In the genomic region with DNA sequence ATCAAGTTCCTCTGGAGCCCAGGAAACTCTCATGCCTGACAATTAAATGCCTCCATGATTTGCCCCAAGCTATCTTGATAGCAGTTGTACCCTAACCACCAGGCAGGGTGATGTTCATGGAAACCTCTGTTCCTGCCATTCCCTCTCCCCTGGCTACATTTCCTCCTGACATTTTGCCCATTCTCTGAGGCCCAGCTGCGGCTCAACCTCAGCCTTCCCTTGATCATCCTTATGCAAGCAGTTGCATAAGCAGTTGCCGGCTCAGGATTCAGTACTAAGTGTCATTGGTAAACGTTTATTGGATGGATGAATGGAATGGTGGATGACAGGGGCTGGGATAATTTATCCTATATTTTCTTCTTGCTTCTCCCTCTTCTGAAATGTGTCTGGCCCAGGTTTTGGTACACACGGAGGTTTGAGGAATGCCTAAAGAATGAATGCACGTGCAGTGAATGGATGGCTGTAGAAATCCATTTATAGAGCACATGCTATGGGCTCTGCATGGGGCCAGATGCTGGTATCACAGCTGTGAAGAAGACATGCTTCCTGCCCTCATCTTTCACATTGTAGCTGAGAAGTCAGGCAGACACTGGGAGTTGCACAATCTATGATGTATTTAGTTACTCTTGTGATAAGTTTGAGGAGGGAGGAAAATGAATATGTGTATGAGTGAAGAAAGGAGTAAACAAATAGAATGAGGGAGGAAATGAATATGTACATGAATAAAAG, we compare ENCODE assay signal across 11 cellular contexts.
"Had no signal": no experiment of that assay in that cellular context is flagged by ENCODE, and none has a peak within 500 bp of the region (broad histone marks: within the 10 kb centered on the region; RNA-seq: fewer than 3 reads in every experiment).

No MANE protein-coding gene starts in this region.

- H3K9me3 ChIP-seq: ascending aorta, prostate gland had no signal

- H3K27me3 ChIP-seq: ascending aorta had no signal

- H3K36me3 ChIP-seq: ascending aorta, prostate gland had no signal

- ATAC-seq: esophagus mucosa; natural killer cell treated with Interleukin-12 subunit alpha and Interleukin-12 subunit beta and Interleukin-15 and Interleukin-18, amount 100 ng/mL, for 72 hours; right cardiac atrium; stimulated activated naive CD8-positive, alpha-beta T cell treated with anti-CD3 and anti-CD28 coated beads, Interleukin-15, amount 100 ng/mL, for 72 hours had no signal

- H3K27ac ChIP-seq: ascending aorta, prostate gland had no signal

- H3K4me3 ChIP-seq: ascending aorta, prostate gland had no signal

- H3K4me1 ChIP-seq: prostate gland had no signal

- DNase-seq: activated CD4-positive, alpha-beta T cell treated with anti-CD3 and anti-CD28 coated beads, Interleukin-2, amount 50 U/mL, for 1 hour; activated naive CD8-positive, alpha-beta T cell treated with anti-CD3 and anti-CD28 coated beads for 36 hours; foreskin melanocyte; mesendoderm; occipital lobe; right cardiac atrium; stimulated activated naive CD8-positive, alpha-beta T cell treated with anti-CD3 and anti-CD28 coated beads, Interleukin-15, amount 100 ng/mL, for 72 hours had no signal
